In the genomic region with DNA sequence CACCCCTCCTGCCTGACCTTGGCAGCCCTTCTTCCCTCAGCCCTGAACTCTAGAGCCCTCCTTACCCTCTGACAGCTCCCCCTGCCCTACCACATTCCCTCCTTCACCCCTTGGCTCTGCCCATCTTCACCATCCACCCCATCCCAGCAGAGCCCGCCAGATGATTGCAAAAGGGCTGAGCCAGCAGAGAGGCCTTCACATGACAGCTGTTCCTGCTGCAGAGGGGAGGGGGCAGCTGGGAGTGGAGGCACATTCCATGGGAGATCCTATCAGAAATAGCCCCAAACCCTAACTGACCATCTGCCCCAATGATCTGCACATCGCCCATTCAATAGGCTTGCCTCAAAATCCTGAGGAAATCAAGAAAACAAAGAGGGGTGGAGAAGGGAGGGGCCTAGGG, we compare ENCODE assay signal across 9 cellular contexts. TPM values are rescaled to one million over a fixed set of nuclear protein-coding genes. Genes with fewer than 3 reads are reported as not detected.
DNase-seq lines count a peak whose midpoint lies in the region; ATAC-seq, FAIRE-seq and TF ChIP-seq lines count a peak whose summit lies in the region.
"Had no signal": no experiment of that assay in that cellular context is flagged by ENCODE, and none has a peak within 500 bp of the region (broad histone marks: within the 10 kb centered on the region; RNA-seq: fewer than 3 reads in every experiment).

No MANE protein-coding gene starts in this region.

- H3K27me3 Mint-ChIP-seq in H9 (ENCODE audit: low read depth) (peaks cover 22% of the 10 kb centered on the region), T-helper 17 cell (no peaks in the 10 kb centered on the region)

- no peak for ATAC-seq in T-helper 17 cell

- FAIRE-seq in small intestine (lab: Jason Lieb, UNC) = no peak

- H3K27me3 ChIP-seq in H9 (ENCODE audit: insufficient read depth, low read length) = no peaks in the 10 kb centered on the region; the same call in 1 of the 2 replicates
- no peaks in the 10 kb centered on the region for H3K27me3 ChIP-seq in fibroblast of lung (ENCODE audit: control insufficient read depth, insufficient read depth, low read length)
- H3K27me3 ChIP-seq in small intestine (ENCODE audit: control insufficient read depth in 2 of 2, insufficient read depth in 2 of 2, low read length in 2 of 2) = no peaks in the 10 kb centered on the region
- peaks cover 5% of the 10 kb centered on the region; the same call in 1 of the 2 replicates for H3K27me3 ChIP-seq in H7 (ENCODE audit: control insufficient read depth, insufficient read depth, low read length)
- H3K27me3 ChIP-seq: cardiac muscle cell had no signal

- no peak overlapping the region for H2BK20ac ChIP-seq in H9 (ENCODE audit: low read depth, low read length, poor library complexity, severe bottlenecking)

- TF ChIP-seq CTCF in H9 (conservative IDR thresholded peaks at IDR 0.05) (no peak), fibroblast of lung (conservative IDR thresholded peaks at IDR 0.05 in 1 of 2, IDR thresholded peaks at IDR 0.05 in 1 of 2; ENCODE audit: low read depth in 1 of 2, low read length in 2 of 2) (no peak)

- no peak overlapping the region for H2BK15ac ChIP-seq in H9 (ENCODE audit: low read depth, low read length)

- no peak overlapping the region for H2BK5ac ChIP-seq in H9 (ENCODE audit: insufficient read length, low read length)

- H4K5ac ChIP-seq in H9 (ENCODE audit: insufficient read length, low read depth, low read length) = no peak overlapping the region

- H3K4ac ChIP-seq in H9 (ENCODE audit: low read depth, low read length) = no peak overlapping the region

- H3K4me3 Mint-ChIP-seq in H9 = peak overlapping the region in 1 of 2 experiments; percentile 39; a peak in 2 of 5 replicates
- peak overlapping the region; percentile 93 for H3K4me3 Mint-ChIP-seq in T-helper 17 cell

- H3K79me1 ChIP-seq in H9 (ENCODE audit: insufficient read depth, low read depth, low read length, poor library complexity, severe bottlenecking) = no peaks in the 10 kb centered on the region

- H3K79me2 ChIP-seq in H9 (ENCODE audit: insufficient read depth, low read length) = no peaks in the 10 kb centered on the region
- H3K79me2 ChIP-seq in fibroblast of lung (ENCODE audit: control insufficient read depth, insufficient read depth, low read length) = peaks cover 17% of the 10 kb centered on the region

- H3K9ac ChIP-seq in H9 (ENCODE audit: extremely low read depth, insufficient read length, low read length) (no peak overlapping the region), fibroblast of lung (ENCODE audit: insufficient read depth, low read length) (peak overlapping the region; percentile 17)

- H3K36me3 Mint-ChIP-seq in H9 (ENCODE audit: insufficient read depth in 1 of 3, low read depth in 3 of 3) = peaks cover 12 to 41% (median 31%) of the 10 kb centered on the region in 3 experiments
- no peaks in the 10 kb centered on the region for H3K36me3 Mint-ChIP-seq in T-helper 17 cell (ENCODE audit: low read depth)

- H4K20me1 ChIP-seq in H9 (ENCODE audit: control insufficient read depth, insufficient read depth, insufficient read length) = peaks cover 2% of the 10 kb centered on the region
- H4K20me1 ChIP-seq in fibroblast of lung (ENCODE audit: control insufficient read depth, extremely low read depth, insufficient read depth, low read length) = no peaks in the 10 kb centered on the region

- no peak overlapping the region for H3K56ac ChIP-seq in H9 (ENCODE audit: insufficient read length, low read depth, low read length)

- H3K18ac ChIP-seq in H9 (ENCODE audit: insufficient read length, low read depth, low read length) = no peak overlapping the region

- H2BK120ac ChIP-seq in H9 (ENCODE audit: low read depth, low read length, poor library complexity, severe bottlenecking) = no peak overlapping the region

- peaks cover 6% of the 10 kb centered on the region for H3K36me3 ChIP-seq in fibroblast of lung (ENCODE audit: control insufficient read depth, insufficient read depth, low read length)
- peaks cover 3 to 4% of the 10 kb centered on the region in 2 donors for H3K36me3 ChIP-seq in small intestine (ENCODE audit: control insufficient read depth in 2 of 2, insufficient read depth in 2 of 2, low read length in 2 of 2)
- H3K36me3 ChIP-seq in H7 (replicated peaks; ENCODE audit: control insufficient read depth, insufficient read depth, low read length) = peaks cover 7% of the 10 kb centered on the region

- H2AK5ac ChIP-seq in H9 (ENCODE audit: insufficient read length, low read length) = no peak overlapping the region

- H3K23ac ChIP-seq in H9 (ENCODE audit: insufficient read length, low read depth, low read length) = no peak overlapping the region

- H3K4me1 ChIP-seq in H9 (ENCODE audit: insufficient read depth, low read length) (peaks cover 22% of the 10 kb centered on the region; the same call in 1 of the 2 replicates), fibroblast of lung (ENCODE audit: control insufficient read depth, extremely low read depth, insufficient read depth, low read length) (peaks cover 48% of the 10 kb centered on the region), small intestine (ENCODE audit: control insufficient read depth in 2 of 2, insufficient read depth in 1 of 2, low read depth in 1 of 2, low read length in 1 of 2) (peaks cover 10 to 44% of the 10 kb centered on the region in 2 donors)

- H4K91ac ChIP-seq in H9 (ENCODE audit: insufficient read length, low read depth, low read length) = no peak overlapping the region

- DNase-seq in H9 = no peak
- no peak for DNase-seq in T-helper 17 cell
- no peak for DNase-seq in fibroblast of lung (ENCODE audit: low read depth in 2 of 2)
- DNase-seq in small intestine = no peak
- DNase-seq in midbrain (lab: John Stamatoyannopoulos, UW) = no peak
- DNase-seq in H7 = no peak
- no peak for DNase-seq in A172 (ENCODE audit: low spot score)
- DNase-seq: stimulated activated CD4-positive, alpha-beta T cell treated with anti-CD3 and anti-CD28 coated beads, Interleukin-12 subunit alpha, Interleukin-12 subunit beta, amount 100 ng/mL, for 4 hours had no signal

- no peaks in the 10 kb centered on the region; a peak in 1 of 5 replicates for H3K9me3 Mint-ChIP-seq in H9

- H3K27ac Mint-ChIP-seq in H9 (peak overlapping the region in 2 of 3 experiments; percentile 80 to 90; a peak in 4 of 7 replicates), T-helper 17 cell (peak overlapping the region; percentile 100)

- H3K27ac ChIP-seq in H9 (ENCODE audit: insufficient read length, low read depth, low read length) (no peak overlapping the region), fibroblast of lung (ENCODE audit: insufficient read depth, low read length) (peak overlapping the region; percentile 99), small intestine (ENCODE audit: low read depth in 1 of 2, low read length in 1 of 2) (peak overlapping the region; percentile 95 to 98)

- no peak overlapping the region for H3K14ac ChIP-seq in H9 (ENCODE audit: insufficient read depth, low read length)

- H2BK12ac ChIP-seq in H9 (ENCODE audit: insufficient read length, low read depth, low read length) = no peak overlapping the region

- no peaks in the 10 kb centered on the region for H3K23me2 ChIP-seq in H9 (ENCODE audit: insufficient read length, low read depth, low read length, poor library complexity, severe bottlenecking)

- no peak overlapping the region for H4K8ac ChIP-seq in H9 (replicated peaks; ENCODE audit: insufficient read length, low read depth, low read length)

- H2AFZ ChIP-seq in H9 (ENCODE audit: low read length) (no peak overlapping the region), fibroblast of lung (ENCODE audit: low read length) (no peak overlapping the region)

- H3K4me1 Mint-ChIP-seq in H9 (peaks cover 55 to 68% of the 10 kb centered on the region in 2 experiments), T-helper 17 cell (peaks cover 78% of the 10 kb centered on the region)

- no peak overlapping the region for H3T11ph ChIP-seq in H9 (ENCODE audit: low read length)

- no peak overlapping the region for H3K4me2 ChIP-seq in H9 (ENCODE audit: insufficient read depth, insufficient read length, low read length)
- H3K4me2 ChIP-seq in fibroblast of lung (ENCODE audit: extremely low read depth, insufficient read depth, low read length) = peak overlapping the region; percentile 100

- H3K4me3 ChIP-seq in fibroblast of lung (replicated peaks in 1 of 4; ENCODE audit: control extremely low read depth in 1 of 4, insufficient read depth in 1 of 4, low read depth in 3 of 4, low read length in 4 of 4) (peak overlapping the region in 2 of 4 experiments; percentile 14 to 49), small intestine (ENCODE audit: low read depth in 1 of 2, low read length in 2 of 2) (no peak overlapping the region), H7 (ENCODE audit: insufficient read depth, low read depth, low read length) (no peak overlapping the region)
- H3K4me3 ChIP-seq: cardiac muscle cell had no signal

- no peaks in the 10 kb centered on the region for H3K9me3 ChIP-seq in H9 (ENCODE audit: control insufficient read depth, low read depth, low read length)
- H3K9me3 ChIP-seq in T-helper 17 cell (ENCODE audit: control insufficient read depth, low read length, poor library complexity, severe bottlenecking) = no peaks in the 10 kb centered on the region
- H3K9me3 ChIP-seq in fibroblast of lung (ENCODE audit: control insufficient read depth, insufficient read depth, low read depth, low read length) = no peaks in the 10 kb centered on the region
- no peaks in the 10 kb centered on the region for H3K9me3 ChIP-seq in small intestine (ENCODE audit: control insufficient read depth, low read depth)

- WGBS in H9 (ENCODE audit: extremely low coverage, insufficient read length, low lambda C conversion rate) = no CpG with 5 or more reads among the region's 2 CpGs
- 78 to 86% (median 80%) methylated on average over 2 of the region's 2 CpGs for WGBS in small intestine, 3 donors

RNA-seq across cellular contexts. Expression of a gene that starts 7.8 kb away (rescaled TPM):
- total RNA-seq in H9 (2021) = 13.9 and 15.2 TPM in 2 replicates
- 100 to 1,000 TPM; 692 to 863 TPM for total RNA-seq in T-helper 17 cell
- total RNA-seq in fibroblast of lung = 396 and 762 TPM in 2 replicates
- polyA plus RNA-seq in fibroblast of lung = 209 and 220 TPM in 2 replicates
- polyA plus RNA-seq in fibroblast of lung (2012) = 281 and 392 TPM in 2 replicates
- 340 and 357 TPM in 2 replicates for polyA minus RNA-seq in fibroblast of lung (ENCODE audit: low replicate concordance)
- 100 to 1,000 TPM in 1 of 3 donors, 10 to 100 TPM in 2; 72.1 to 110 (median 74.0) TPM for polyA plus RNA-seq in small intestine
- 8.3 and 11.2 TPM in 2 replicates for total RNA-seq in H7 (2014; rRNA removed; shearing (Covaris generic))
- total RNA-seq in A172 (2014; rRNA removed; shearing (Covaris generic)) = 298 and 391 TPM in 2 replicates

RNA-seq across cellular contexts. Expression of a gene that starts 19.3 kb away (rescaled TPM):
- total RNA-seq in H9 (2021) (1,790 and 1,800 TPM in 2 replicates), T-helper 17 cell (1,000 to 10,000 TPM; 1,954 to 1,984 TPM), fibroblast of lung (1,405 and 1,825 TPM in 2 replicates)
- polyA plus RNA-seq in fibroblast of lung (1,308 and 1,333 TPM in 2 replicates), small intestine (1,000 to 10,000 TPM; 1,124 to 2,500 (median 1,741) TPM)
- polyA plus RNA-seq in fibroblast of lung (2012) = 1,642 and 1,675 TPM in 2 replicates
- polyA minus RNA-seq in fibroblast of lung (ENCODE audit: low replicate concordance) = 2,187 and 2,476 TPM in 2 replicates
- total RNA-seq in H7 (2014; rRNA removed; shearing (Covaris generic)) = 1,781 and 1,948 TPM in 2 replicates
- total RNA-seq in A172 (2014; rRNA removed; shearing (Covaris generic)) = 1,294 and 1,343 TPM in 2 replicates

RNA-seq across cellular contexts. Expression of a gene that starts 36.9 kb away (rescaled TPM):
- total RNA-seq in H9 (2021) (20.7 and 24.9 TPM in 2 replicates), T-helper 17 cell (10 to 100 TPM; 20.9 to 23.2 TPM), fibroblast of lung (6.9 and 7.8 TPM in 2 replicates)
- polyA plus RNA-seq in fibroblast of lung (5.5 and 6.8 TPM in 2 replicates), small intestine (10 to 100 TPM in 2 of 3 donors, 1 to 10 TPM in 1; 7.8 to 20.1 (median 13.7) TPM)
- 7.1 and 9.5 TPM in 2 replicates for polyA plus RNA-seq in fibroblast of lung (2012)
- polyA minus RNA-seq in fibroblast of lung (ENCODE audit: low replicate concordance) = 5.9 and 7.1 TPM in 2 replicates
- total RNA-seq in H7 (2014; rRNA removed; shearing (Covaris generic)) = 25.8 and 29.4 TPM in 2 replicates
- 7.9 and 9.6 TPM in 2 replicates for total RNA-seq in A172 (2014; rRNA removed; shearing (Covaris generic))

RNA-seq across cellular contexts. Expression of a gene that starts 47.3 kb away (rescaled TPM):
- 143 and 149 TPM in 2 replicates for total RNA-seq in H9 (2021)
- 100 to 1,000 TPM; 140 to 175 TPM for total RNA-seq in T-helper 17 cell
- 117 and 124 TPM in 2 replicates for total RNA-seq in fibroblast of lung
- 31.4 and 33.6 TPM in 2 replicates for polyA plus RNA-seq in fibroblast of lung
- polyA plus RNA-seq in fibroblast of lung (2012) = 65.0 and 77.5 TPM in 2 replicates
- 73.0 and 89.7 TPM in 2 replicates for polyA minus RNA-seq in fibroblast of lung (ENCODE audit: low replicate concordance)
- polyA plus RNA-seq in small intestine = 10 to 100 TPM; 40.5 to 64.7 (median 40.9) TPM
- total RNA-seq in H7 (2014; rRNA removed; shearing (Covaris generic)) = 151 and 166 TPM in 2 replicates
- total RNA-seq in A172 (2014; rRNA removed; shearing (Covaris generic)) = 114 and 139 TPM in 2 replicates

RNA-seq across cellular contexts. Expression of a gene that starts 58.2 kb away (rescaled TPM):
- total RNA-seq in H9 (2021) = 35.3 and 40.6 TPM in 2 replicates
- 100 to 1,000 TPM; 169 to 174 TPM for total RNA-seq in T-helper 17 cell
- 17.5 and 20.5 TPM in 2 replicates for total RNA-seq in fibroblast of lung
- 17.8 and 22.6 TPM in 2 replicates for polyA plus RNA-seq in fibroblast of lung
- polyA plus RNA-seq in fibroblast of lung (2012) = 27.5 and 34.0 TPM in 2 replicates
- polyA minus RNA-seq in fibroblast of lung (ENCODE audit: low replicate concordance) = 37.1 and 108 TPM in 2 replicates
- polyA plus RNA-seq in small intestine = 10 to 100 TPM; 28.8 to 46.2 (median 42.3) TPM
- total RNA-seq in H7 (2014; rRNA removed; shearing (Covaris generic)) = 28.0 and 29.3 TPM in 2 replicates
- 16.0 and 19.5 TPM in 2 replicates for total RNA-seq in A172 (2014; rRNA removed; shearing (Covaris generic))

Comparison
In these comparisons a context has a peak if more than half of its experiments do, and no peak if none do; other contexts are left out.
1. RNA of a gene that starts 7.8 kb away (total RNA-seq): 692 to 863 TPM in T-helper 17 cell, 396 to 762 TPM in fibroblast of lung and 298 to 391 TPM in A172; 13.9 to 15.2 TPM in H9 and 8.3 to 11.2 TPM in H7; every median in the first group is over 10 times any median in the second.